8 cellular contexts compared by ENCODE assay signal in genomic region chr10:26697163-26697921, GRCh38. TPM values are rescaled to one million over a fixed set of nuclear protein-coding genes. Genes with fewer than 3 reads are reported as not detected.
DNase-seq lines count a peak whose midpoint lies in the region; ATAC-seq and TF ChIP-seq lines count a peak whose summit lies in the region.

Gene PDSS1, plus strand, starts transcription at chr10:26697701. Its CDS starts 11 bp downstream, at chr10:26697712.

- TF ChIP-seq POLR2A in right lobe of liver (IDR thresholded peaks at IDR 0.05) = peak; percentile 71

- TF ChIP-seq CTCF in right lobe of liver (IDR thresholded peaks at IDR 0.05) = no peak

- H3K9me3 ChIP-seq in right lobe of liver = no peaks in the 10 kb centered on the region

- ATAC-seq in GM18861 (IDR thresholded peaks at IDR 0.05; ENCODE audit: unreplicated experiment) (peak; percentile 71), HG03066 (IDR thresholded peaks at IDR 0.05; ENCODE audit: low read depth, unreplicated experiment) (peak; percentile 83), right lobe of liver (peak; percentile 94 to 97 (median 95))

- peaks cover 0 to 7% of the 10 kb centered on the region in 2 donors for H3K27me3 ChIP-seq in right lobe of liver

- DNase-seq in AG08396 (ENCODE audit: low spot score) = peak; percentile 92
- peak; percentile 42 for DNase-seq in NCI-H510A (lab: John Stamatoyannopoulos, UW)
- DNase-seq in activated CD4-positive, alpha-beta T cell treated with anti-CD3 and anti-CD28 coated beads, Interleukin-2, amount 50 U/mL, for 24 hours (ENCODE audit: low read depth in 1 of 2, low spot score in 1 of 2) = peak; percentile 62 to 64
- DNase-seq in dermis blood vessel endothelial cell = peak; percentile 73
- peak; percentile 80 to 85 (median 85) for DNase-seq in right lobe of liver
- peak; percentile 50 to 62 for DNase-seq in stimulated activated CD4-positive, alpha-beta T cell treated with anti-CD3 and anti-CD28 coated beads, Interleukin-4, amount 100 ng/mL, for 48 hours (ENCODE audit: low read depth in 2 of 2)

- WGBS in right lobe of liver (ENCODE audit: insufficient coverage, low coverage, low lambda C conversion rate, missing lambda C conversion rate) = 0% methylated on average over 2 of the region's 82 CpGs

- no peaks in the 10 kb centered on the region for H3K36me3 ChIP-seq in right lobe of liver

- intact Hi-C loops in right lobe of liver (cut with DNase I) = no loop called here

- H3K4me3 ChIP-seq in right lobe of liver = peak within 1 kb of the TSS; percentile 81 to 97 (median 82)

- peaks cover 0 to 22% (median 3%) of the 10 kb centered on the region in 4 donors for H3K4me1 ChIP-seq in right lobe of liver

- H3K27ac ChIP-seq in right lobe of liver = peak within 1 kb of the TSS; percentile 76 to 90 (median 88)

RNA-seq across cellular contexts. Expression of gene PDSS1, which starts in this region (rescaled TPM):
- 5.8 and 6.1 TPM in 2 replicates for total RNA-seq in dermis blood vessel endothelial cell
- total RNA-seq in right lobe of liver = 10 to 100 TPM in 2 of 6 experiments, 1 to 10 TPM in 4; 2.3 to 15.9 (median 4.1) TPM

Comparison
In these comparisons a context has a peak if more than half of its experiments do, and no peak if none do; other contexts are left out.
1. Peak in every context shown above with its lines: DNase-seq, ATAC-seq, H3K4me3 ChIP-seq and H3K27ac ChIP-seq.
2. DNase-seq: peak in every context shown above with its lines; median percentile 92 in AG08396; 85 in right lobe of liver; 73 in dermis blood vessel endothelial cell; 63 in activated CD4-positive, alpha-beta T cell treated with anti-CD3 and anti-CD28 coated beads, Interleukin-2, amount 50 U/mL, for 24 hours; 56 in stimulated activated CD4-positive, alpha-beta T cell treated with anti-CD3 and anti-CD28 coated beads, Interleukin-4, amount 100 ng/mL, for 48 hours; 42 in NCI-H510A.